In the genomic region with DNA sequence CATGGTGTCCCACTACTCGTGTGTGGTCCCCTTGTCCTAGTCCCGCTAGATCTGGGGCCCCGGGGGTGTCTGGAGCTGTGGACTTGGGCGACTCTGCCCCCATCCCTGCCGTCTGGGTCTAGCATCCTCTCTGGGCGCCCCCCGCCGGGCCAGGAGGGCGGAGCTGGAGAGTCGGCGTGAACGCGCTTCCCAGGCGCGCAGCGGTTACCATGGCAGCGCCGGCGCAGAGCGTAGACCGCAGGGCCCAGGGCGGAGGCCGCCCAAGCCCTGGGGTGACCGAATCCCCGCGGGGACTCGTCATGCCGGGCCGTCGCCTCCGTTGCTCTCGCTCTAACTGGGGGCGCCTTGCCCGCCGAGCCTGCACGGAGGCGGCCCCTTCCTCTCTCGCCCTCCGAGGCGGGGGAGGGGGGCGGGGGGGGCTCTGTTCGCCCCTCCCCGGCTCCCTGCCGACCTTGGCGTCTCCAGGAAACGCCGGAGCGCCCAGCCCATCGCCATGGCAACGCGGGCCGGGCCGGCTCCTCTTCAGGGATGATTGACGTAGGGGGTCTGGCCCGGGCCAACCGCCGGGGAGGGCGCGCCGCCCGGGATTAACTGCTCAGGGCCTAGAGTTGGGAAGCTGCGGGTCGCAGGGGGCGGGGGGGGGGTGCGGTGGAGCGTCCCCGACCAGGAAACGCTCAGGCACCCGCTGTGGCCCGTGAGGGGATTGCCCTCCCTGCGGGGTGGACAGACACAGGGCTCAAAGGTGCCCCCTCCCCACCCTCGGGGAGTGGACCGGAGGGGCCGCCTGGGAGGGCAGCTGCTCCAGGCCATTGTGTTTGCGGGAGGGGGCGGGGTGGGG, we compare ENCODE assay signal across 9 cellular contexts. TPM values are rescaled to one million over a fixed set of nuclear protein-coding genes. Genes with fewer than 3 reads are reported as not detected.
DNase-seq lines count a peak whose midpoint lies in the region; ATAC-seq, FAIRE-seq and TF ChIP-seq lines count a peak whose summit lies in the region.
"Had no signal": no experiment of that assay in that cellular context is flagged by ENCODE, and none has a peak within 500 bp of the region (broad histone marks: within the 10 kb centered on the region; RNA-seq: fewer than 3 reads in every experiment).

No MANE protein-coding gene starts in this region.

- H2BK5ac ChIP-seq in H9 (ENCODE audit: insufficient read length, low read length), result no peak overlapping the region

- FAIRE-seq in HepG2 (lab: Jason Lieb, UNC) (no peak), urothelium cell line (lab: Jason Lieb, UNC) (no peak)

- TF ChIP-seq POLR2A in HepG2 (IDR thresholded peaks at IDR 0.05; ENCODE audit: insufficient read depth in 1 of 2, low read depth in 2 of 2, low read length in 2 of 2), result no peak

- H3K23me2 ChIP-seq in H9 (ENCODE audit: insufficient read length, low read depth, low read length, poor library complexity, severe bottlenecking), result peaks cover 5% of the 10 kb centered on the region

- peaks cover 34% of the 10 kb centered on the region for H3K79me2 ChIP-seq in DND-41 (ENCODE audit: insufficient read depth, low read length)
- H3K79me2 ChIP-seq in H9 (ENCODE audit: insufficient read depth, low read length), result no peaks in the 10 kb centered on the region
- no peaks in the 10 kb centered on the region for H3K79me2 ChIP-seq in HepG2 (ENCODE audit: insufficient read depth, low read length)

- H2BK20ac ChIP-seq in H9 (ENCODE audit: low read depth, low read length, poor library complexity, severe bottlenecking), result no peak overlapping the region

- H3K9me3 Mint-ChIP-seq in H9, result no peaks in the 10 kb centered on the region
- H3K9me3 Mint-ChIP-seq: T-helper 1 cell treated with Interleukin-12 subunit alpha and Interleukin-12 subunit beta and Interleukin-4 antibody, amounts not matched to agents 30 μg/mL and 1 μg/mL, for 36 hours had no signal

- DNase-seq in DND-41, result peak; percentile 90
- DNase-seq in H9, result peak; percentile 93
- peak; percentile 69 for DNase-seq in NCI-H1694 treated with DMSO at 0.1 percent for 48 hours (lab: John Stamatoyannopoulos, UW)
- DNase-seq in activated CD4-positive, alpha-beta T cell treated with anti-CD3 and anti-CD28 coated beads for 4 hours, result peak; percentile 64 to 74
- DNase-seq in coronary artery (ENCODE audit: low spot score), result no peak
- DNase-seq in HepG2 (ENCODE audit: low spot score), result no peak
- DNase-seq in stimulated activated CD8-positive, alpha-beta memory T cell treated with anti-CD3 and anti-CD28 coated beads, Interleukin-12 subunit alpha, Interleukin-12 subunit beta, amount 100 ng/mL, for 24 hours (ENCODE audit: extremely low read depth), result peak; percentile 60
- DNase-seq in urothelium cell line (ENCODE audit: low spot score), result no peak

- peak overlapping the region in 1 of 2 experiments; percentile 55; a peak in 3 of 4 replicates for H3K4me3 ChIP-seq in DND-41 (ENCODE audit: low read depth in 1 of 2, low read length in 2 of 2)
- H3K4me3 ChIP-seq in coronary artery, result peak overlapping the region; percentile 69
- H3K4me3 ChIP-seq in HepG2 (replicated peaks in 1 of 3; ENCODE audit: insufficient read depth in 1 of 3, low read depth in 2 of 3, low read length in 3 of 3), result no peak overlapping the region

- POLR2A ChIA-PET in HepG2 (lab: Yijun Ruan, JAX), result no interaction called here

- TF ChIP-seq EP300 in HepG2 (IDR thresholded peaks at IDR 0.05; ENCODE audit: low read depth in 2 of 2, low read length in 2 of 2), result no peak
- TF ChIP-seq EP300 in HepG2 (CRISPR knock-in tag; IDR thresholded peaks at IDR 0.05; ENCODE audit: borderline replicate concordance), result no peak

- H3K14ac ChIP-seq in H9 (ENCODE audit: insufficient read depth, low read length), result no peak overlapping the region; the same call in 1 of the 2 replicates

- intact Hi-C loops in HepG2 (cut with micrococcal nuclease; ENCODE audit: unreplicated experiment), result no loop called here

- no peak overlapping the region for H2BK12ac ChIP-seq in H9 (ENCODE audit: insufficient read length, low read depth, low read length)

- H3K4me2 ChIP-seq in DND-41 (ENCODE audit: insufficient read depth, low read length) (peak overlapping the region; percentile 81), H9 (ENCODE audit: insufficient read depth, insufficient read length, low read length) (peak overlapping the region; percentile 20), HepG2 (ENCODE audit: low read depth, low read length) (no peak overlapping the region)

- H3K9me3 ChIP-seq in DND-41 (ENCODE audit: insufficient read depth, low read length, severe bottlenecking), result no peaks in the 10 kb centered on the region
- no peaks in the 10 kb centered on the region for H3K9me3 ChIP-seq in H9 (ENCODE audit: control insufficient read depth, low read depth, low read length)
- no peaks in the 10 kb centered on the region for H3K9me3 ChIP-seq in HepG2 (ENCODE audit: low read length)

- H3K4me1 ChIP-seq in DND-41 (ENCODE audit: insufficient read depth, low read length) (peaks cover 24% of the 10 kb centered on the region), H9 (ENCODE audit: insufficient read depth, low read length) (peaks cover 3% of the 10 kb centered on the region; the same call in 1 of the 2 replicates), HepG2 (ENCODE audit: insufficient read depth, low read length) (no peaks in the 10 kb centered on the region)

- H3K27ac ChIP-seq in DND-41 (ENCODE audit: low read length), result peak overlapping the region; percentile 69
- no peak overlapping the region for H3K27ac ChIP-seq in H9 (ENCODE audit: insufficient read length, low read depth, low read length)
- peak overlapping the region; percentile 80 to 90 for H3K27ac ChIP-seq in coronary artery
- no peak overlapping the region for H3K27ac ChIP-seq in HepG2 (ENCODE audit: extremely low read length, insufficient read depth, low read length)

- H4K8ac ChIP-seq in H9 (replicated peaks; ENCODE audit: insufficient read length, low read depth, low read length), result no peak overlapping the region

- no peak overlapping the region for H3T11ph ChIP-seq in H9 (ENCODE audit: low read length)

- no peak overlapping the region for H4K5ac ChIP-seq in H9 (ENCODE audit: insufficient read length, low read depth, low read length)

- no peak overlapping the region for H2BK120ac ChIP-seq in H9 (ENCODE audit: low read depth, low read length, poor library complexity, severe bottlenecking)

- TF ChIP-seq RAD21 in HepG2 (CRISPR knock-in tag; IDR thresholded peaks at IDR 0.05), result no peak

- no peak overlapping the region for H4K91ac ChIP-seq in H9 (ENCODE audit: insufficient read length, low read depth, low read length)

- TF ChIP-seq CTCF in DND-41 (IDR thresholded peaks at IDR 0.05; ENCODE audit: borderline replicate concordance, extremely low read depth, low read length, poor library complexity, severe bottlenecking), result peak; percentile 24
- TF ChIP-seq CTCF in H9 (conservative IDR thresholded peaks at IDR 0.05), result no peak
- TF ChIP-seq CTCF in coronary artery (IDR thresholded peaks at IDR 0.05), result no peak
- no peak for TF ChIP-seq CTCF in HepG2 (CRISPR knock-in tag; IDR thresholded peaks at IDR 0.05)

- in situ Hi-C loops in HepG2 (cut with HindIII; ENCODE audit: extremely low pct_ligation_motif_present, low pct_unique_long_range_greater_than_20kb), result no loop called here

- H3K27ac Mint-ChIP-seq in H9, result no peak overlapping the region

- no peaks in the 10 kb centered on the region for H3K36me3 Mint-ChIP-seq in H9 (ENCODE audit: insufficient read depth in 1 of 3, low read depth in 3 of 3)

- H3K4ac ChIP-seq in H9 (ENCODE audit: low read depth, low read length), result no peak overlapping the region

- no peak overlapping the region for H2AK5ac ChIP-seq in H9 (ENCODE audit: insufficient read length, low read length)

- peaks cover 74% of the 10 kb centered on the region for H4K20me1 ChIP-seq in DND-41 (ENCODE audit: insufficient read depth, low read length)
- H4K20me1 ChIP-seq in H9 (ENCODE audit: control insufficient read depth, insufficient read depth, insufficient read length), result no peaks in the 10 kb centered on the region
- no peaks in the 10 kb centered on the region for H4K20me1 ChIP-seq in HepG2 (ENCODE audit: insufficient read depth, low read length)

- CTCF ChIA-PET in HepG2 (lab: Yijun Ruan, JAX; ENCODE audit: low intra/inter-chr PET ratio, low total read pairs), result no interaction called here

- H2BK15ac ChIP-seq in H9 (ENCODE audit: low read depth, low read length), result no peak overlapping the region

- peak overlapping the region; percentile 56 for H3K9ac ChIP-seq in DND-41 (ENCODE audit: low read depth, low read length)
- H3K9ac ChIP-seq in H9 (ENCODE audit: extremely low read depth, insufficient read length, low read length), result no peak overlapping the region
- no peak overlapping the region for H3K9ac ChIP-seq in HepG2 (ENCODE audit: insufficient read depth, low read depth, low read length)

- H3K27me3 ChIP-seq in DND-41 (ENCODE audit: insufficient read depth, low read length, poor library complexity) (no peaks in the 10 kb centered on the region), H9 (ENCODE audit: insufficient read depth, low read length) (no peaks in the 10 kb centered on the region), HepG2 (ENCODE audit: control insufficient read depth in 1 of 2, insufficient read depth in 2 of 2, low read length in 2 of 2) (no peaks in the 10 kb centered on the region)

- BruUV-seq in HepG2 (replicated peaks; lab: Mats Ljungman, UMichigan), result no TSS peak

- H3K79me1 ChIP-seq in H9 (ENCODE audit: insufficient read depth, low read depth, low read length, poor library complexity, severe bottlenecking), result no peaks in the 10 kb centered on the region

- H3K27me3 Mint-ChIP-seq in H9 (ENCODE audit: low read depth), result peaks cover 4% of the 10 kb centered on the region; the same call in 1 of the 2 replicates

- no peak overlapping the region for H2AFZ ChIP-seq in DND-41 (ENCODE audit: low read depth, low read length)
- H2AFZ ChIP-seq in H9 (ENCODE audit: low read length), result no peak overlapping the region
- H2AFZ ChIP-seq in HepG2 (ENCODE audit: low read length), result no peak overlapping the region

- no peak overlapping the region for H3K56ac ChIP-seq in H9 (ENCODE audit: insufficient read length, low read depth, low read length)

- no peak overlapping the region for H3K23ac ChIP-seq in H9 (ENCODE audit: insufficient read length, low read depth, low read length)

- H3K4me3 Mint-ChIP-seq in H9, result peak overlapping the region; percentile 52 to 74; a peak in 3 of 5 replicates
- H3K4me3 Mint-ChIP-seq: T-helper 1 cell treated with Interleukin-12 subunit alpha and Interleukin-12 subunit beta and Interleukin-4 antibody, amounts not matched to agents 30 μg/mL and 1 μg/mL, for 36 hours had no signal

- H3K4me1 Mint-ChIP-seq in H9, result peaks cover 27 to 31% of the 10 kb centered on the region in 2 experiments

- ATAC-seq in DND-41 (ENCODE audit: insufficient read depth, low read depth) (peak; percentile 83), HepG2 (no peak)

- H3K36me3 ChIP-seq in DND-41 (ENCODE audit: insufficient read depth, low read length), result peaks cover 22% of the 10 kb centered on the region
- peaks cover 1 to 3% of the 10 kb centered on the region in 2 experiments; a peak in 2 of 5 replicates for H3K36me3 ChIP-seq in HepG2 (replicated peaks in 1 of 2; ENCODE audit: control insufficient read depth in 1 of 2, insufficient read depth in 2 of 2, low read length in 2 of 2)

- H3K18ac ChIP-seq in H9 (ENCODE audit: insufficient read length, low read depth, low read length), result no peak overlapping the region

- no CpG with 5 or more reads among the region's 76 CpGs for WGBS in H9 (ENCODE audit: extremely low coverage, insufficient read length, low lambda C conversion rate)
- WGBS in HepG2 (ENCODE audit: low lambda C conversion rate), result 100% methylated on average over 7 of the region's 76 CpGs

RNA-seq across cellular contexts. Expression of a gene that starts 8.9 kb away (rescaled TPM):
- total RNA-seq in H9 (2021), result 241 and 255 TPM in 2 replicates
- 29.4 and 48.5 TPM in 2 replicates for total RNA-seq in HepG2 (2016; rRNA removed; fragmentation: Illumina TruSeq; extraction: Trizol)
- total RNA-seq in HepG2 (2016; cell fraction: cytosol; rRNA removed; fragmentation: Illumina TruSeq; extraction: Trizol; ENCODE audit: low read depth), result 8.4 and 10.1 TPM in 2 replicates
- 29.3 and 46.4 TPM in 2 replicates for total RNA-seq in HepG2 (2016; cell fraction: insoluble cytoplasmic fraction; rRNA removed; fragmentation: Illumina TruSeq; extraction: Trizol)
- 16.0 and 18.7 TPM in 2 replicates for total RNA-seq in HepG2 (2016; cell fraction: membrane; rRNA removed; fragmentation: Illumina TruSeq; extraction: Trizol)
- total RNA-seq in HepG2 (2016; cell fraction: nucleus; rRNA removed; fragmentation: Illumina TruSeq; extraction: Trizol), result 33.6 and 37.4 TPM in 2 replicates
- 29.6 and 36.5 TPM in 2 replicates for polyA plus RNA-seq in HepG2 (2011; rRNA removed)
- 14.0 and 25.3 TPM in 2 replicates for polyA plus RNA-seq in HepG2 (2011; cell fraction: cytosol; rRNA removed)
- 246 and 367 TPM in 2 replicates for polyA plus RNA-seq in HepG2 (2011; cell fraction: nucleus; rRNA removed)
- polyA plus RNA-seq in HepG2 (2012), result 32.5 and 49.8 TPM in 2 replicates
- 16.0 and 16.5 TPM in 2 replicates for polyA plus RNA-seq in HepG2 (2016; cell fraction: cytosol; fragmentation: Illumina TruSeq; extraction: Trizol; ENCODE audit: low read depth)
- polyA plus RNA-seq in HepG2 (2016; cell fraction: insoluble cytoplasmic fraction; fragmentation: Illumina TruSeq; extraction: Trizol; ENCODE audit: low read depth), result 44.6 and 57.4 TPM in 2 replicates
- 18.1 and 22.4 TPM in 2 replicates for polyA plus RNA-seq in HepG2 (2016; cell fraction: membrane; fragmentation: Illumina TruSeq; extraction: Trizol; ENCODE audit: low read depth)
- 103 and 119 TPM in 2 replicates for polyA plus RNA-seq in HepG2 (2016; cell fraction: nucleus; fragmentation: Illumina TruSeq; extraction: Trizol; ENCODE audit: insufficient read depth, low read depth)
- 1.3 and 50.2 TPM in 2 replicates for polyA minus RNA-seq in HepG2 (2011; rRNA and poly(A)+ RNA removed; ENCODE audit: low replicate concordance)
- polyA minus RNA-seq in HepG2 (2011; cell fraction: cytosol; rRNA and poly(A)+ RNA removed), result 20.4 and 29.0 TPM in 2 replicates
- polyA minus RNA-seq in HepG2 (2011; cell fraction: nucleus; rRNA and poly(A)+ RNA removed), result 13.3 and 14.3 TPM in 2 replicates

RNA-seq across cellular contexts. Expression of a gene that starts 9.9 kb away (rescaled TPM):
- 46.1 and 50.0 TPM in 2 replicates for total RNA-seq in H9 (2021)
- 19.3 and 39.5 TPM in 2 replicates for total RNA-seq in HepG2 (2016; rRNA removed; fragmentation: Illumina TruSeq; extraction: Trizol)
- total RNA-seq in HepG2 (2016; cell fraction: cytosol; rRNA removed; fragmentation: Illumina TruSeq; extraction: Trizol; ENCODE audit: low read depth), result 95.2 and 104 TPM in 2 replicates
- total RNA-seq in HepG2 (2016; cell fraction: insoluble cytoplasmic fraction; rRNA removed; fragmentation: Illumina TruSeq; extraction: Trizol), result 14.4 and 39.0 TPM in 2 replicates
- 103 and 124 TPM in 2 replicates for total RNA-seq in HepG2 (2016; cell fraction: membrane; rRNA removed; fragmentation: Illumina TruSeq; extraction: Trizol)
- 26.9 and 35.1 TPM in 2 replicates for total RNA-seq in HepG2 (2016; cell fraction: nucleus; rRNA removed; fragmentation: Illumina TruSeq; extraction: Trizol)
- 20.8 and 33.4 TPM in 2 replicates for polyA plus RNA-seq in HepG2 (2011; rRNA removed)
- 11.6 and 28.6 TPM in 2 replicates for polyA plus RNA-seq in HepG2 (2011; cell fraction: cytosol; rRNA removed)
- 200 and 290 TPM in 2 replicates for polyA plus RNA-seq in HepG2 (2011; cell fraction: nucleus; rRNA removed)
- 18.2 and 31.6 TPM in 2 replicates for polyA plus RNA-seq in HepG2 (2012)
- 133 and 147 TPM in 2 replicates for polyA plus RNA-seq in HepG2 (2016; cell fraction: cytosol; fragmentation: Illumina TruSeq; extraction: Trizol; ENCODE audit: low read depth)
- 34.3 and 41.3 TPM in 2 replicates for polyA plus RNA-seq in HepG2 (2016; cell fraction: insoluble cytoplasmic fraction; fragmentation: Illumina TruSeq; extraction: Trizol; ENCODE audit: low read depth)
- polyA plus RNA-seq in HepG2 (2016; cell fraction: membrane; fragmentation: Illumina TruSeq; extraction: Trizol; ENCODE audit: low read depth), result 147 and 152 TPM in 2 replicates
- 117 and 122 TPM in 2 replicates for polyA plus RNA-seq in HepG2 (2016; cell fraction: nucleus; fragmentation: Illumina TruSeq; extraction: Trizol; ENCODE audit: insufficient read depth, low read depth)
- 10.3 and 12.3 TPM in 2 replicates for polyA minus RNA-seq in HepG2 (2011; rRNA and poly(A)+ RNA removed; ENCODE audit: low replicate concordance)
- polyA minus RNA-seq in HepG2 (2011; cell fraction: cytosol; rRNA and poly(A)+ RNA removed), result 12.0 and 13.9 TPM in 2 replicates
- 20.1 and 21.6 TPM in 2 replicates for polyA minus RNA-seq in HepG2 (2011; cell fraction: nucleus; rRNA and poly(A)+ RNA removed)

RNA-seq across cellular contexts. Expression of a gene that starts 31.6 kb away (rescaled TPM):
- total RNA-seq in H9 (2021) (0.18 TPM in 1 of 2 replicates, not detected in the other), HepG2 (2016; rRNA removed; fragmentation: Illumina TruSeq; extraction: Trizol) (0.13 TPM in 1 of 2 replicates, not detected in the other)
- 0.20 TPM in 1 of 2 replicates, not detected in the other for total RNA-seq in HepG2 (2016; cell fraction: cytosol; rRNA removed; fragmentation: Illumina TruSeq; extraction: Trizol; ENCODE audit: low read depth)
- total RNA-seq in HepG2 (2016; cell fraction: insoluble cytoplasmic fraction; rRNA removed; fragmentation: Illumina TruSeq; extraction: Trizol), result 0.11 TPM in 1 of 2 replicates, not detected in the other
- 0.17 and 0.19 TPM in 2 replicates for total RNA-seq in HepG2 (2016; cell fraction: membrane; rRNA removed; fragmentation: Illumina TruSeq; extraction: Trizol)
- 0.25 TPM in 1 of 2 replicates, not detected in the other for total RNA-seq in HepG2 (2016; cell fraction: nucleus; rRNA removed; fragmentation: Illumina TruSeq; extraction: Trizol)
- 0.53 and 0.85 TPM in 2 replicates for polyA plus RNA-seq in HepG2 (2011; rRNA removed)
- polyA plus RNA-seq in HepG2 (2011; cell fraction: cytosol; rRNA removed), result 0.66 and 0.68 TPM in 2 replicates
- 0.16 and 0.35 TPM in 2 replicates for polyA plus RNA-seq in HepG2 (2011; cell fraction: nucleus; rRNA removed)
- polyA plus RNA-seq in HepG2 (2012), result 0.11 and 0.13 TPM in 2 replicates
- polyA plus RNA-seq in HepG2 (2016; cell fraction: cytosol; fragmentation: Illumina TruSeq; extraction: Trizol; ENCODE audit: low read depth), result 0.05 TPM in 1 of 2 replicates, not detected in the other
- 0.12 and 0.15 TPM in 2 replicates for polyA plus RNA-seq in HepG2 (2016; cell fraction: insoluble cytoplasmic fraction; fragmentation: Illumina TruSeq; extraction: Trizol; ENCODE audit: low read depth)
- 0.13 TPM in 1 of 2 replicates, not detected in the other for polyA plus RNA-seq in HepG2 (2016; cell fraction: membrane; fragmentation: Illumina TruSeq; extraction: Trizol; ENCODE audit: low read depth)
- not detected in 2 replicates for polyA plus RNA-seq in HepG2 (2016; cell fraction: nucleus; fragmentation: Illumina TruSeq; extraction: Trizol; ENCODE audit: insufficient read depth, low read depth)
- 0.60 TPM in 1 of 2 replicates, not detected in the other for polyA minus RNA-seq in HepG2 (2011; rRNA and poly(A)+ RNA removed; ENCODE audit: low replicate concordance)
- polyA minus RNA-seq in HepG2 (2011; cell fraction: cytosol; rRNA and poly(A)+ RNA removed), result 0.40 and 0.70 TPM in 2 replicates
- 0.25 TPM in 1 of 2 replicates, not detected in the other for polyA minus RNA-seq in HepG2 (2011; cell fraction: nucleus; rRNA and poly(A)+ RNA removed)

RNA-seq across cellular contexts. Expression of a gene that starts 43.1 kb away (rescaled TPM):
- 5.7 and 7.0 TPM in 2 replicates for total RNA-seq in H9 (2021)
- total RNA-seq in HepG2 (2016; rRNA removed; fragmentation: Illumina TruSeq; extraction: Trizol), result 43.0 and 146 TPM in 2 replicates
- total RNA-seq in HepG2 (2016; cell fraction: cytosol; rRNA removed; fragmentation: Illumina TruSeq; extraction: Trizol; ENCODE audit: low read depth), result 42.0 and 45.2 TPM in 2 replicates
- 37.4 and 148 TPM in 2 replicates for total RNA-seq in HepG2 (2016; cell fraction: insoluble cytoplasmic fraction; rRNA removed; fragmentation: Illumina TruSeq; extraction: Trizol)
- total RNA-seq in HepG2 (2016; cell fraction: membrane; rRNA removed; fragmentation: Illumina TruSeq; extraction: Trizol), result 53.4 and 57.4 TPM in 2 replicates
- total RNA-seq in HepG2 (2016; cell fraction: nucleus; rRNA removed; fragmentation: Illumina TruSeq; extraction: Trizol), result 112 and 139 TPM in 2 replicates
- 422 and 537 TPM in 2 replicates for polyA plus RNA-seq in HepG2 (2011; rRNA removed)
- 539 and 794 TPM in 2 replicates for polyA plus RNA-seq in HepG2 (2011; cell fraction: cytosol; rRNA removed)
- polyA plus RNA-seq in HepG2 (2011; cell fraction: nucleus; rRNA removed), result 1,510 and 1,558 TPM in 2 replicates
- 229 and 758 TPM in 2 replicates for polyA plus RNA-seq in HepG2 (2012)
- polyA plus RNA-seq in HepG2 (2016; cell fraction: cytosol; fragmentation: Illumina TruSeq; extraction: Trizol; ENCODE audit: low read depth), result 22.2 and 24.9 TPM in 2 replicates
- 49.2 and 57.0 TPM in 2 replicates for polyA plus RNA-seq in HepG2 (2016; cell fraction: insoluble cytoplasmic fraction; fragmentation: Illumina TruSeq; extraction: Trizol; ENCODE audit: low read depth)
- polyA plus RNA-seq in HepG2 (2016; cell fraction: membrane; fragmentation: Illumina TruSeq; extraction: Trizol; ENCODE audit: low read depth), result 30.8 and 31.5 TPM in 2 replicates
- 315 and 334 TPM in 2 replicates for polyA plus RNA-seq in HepG2 (2016; cell fraction: nucleus; fragmentation: Illumina TruSeq; extraction: Trizol; ENCODE audit: insufficient read depth, low read depth)
- 4.5 and 440 TPM in 2 replicates for polyA minus RNA-seq in HepG2 (2011; rRNA and poly(A)+ RNA removed; ENCODE audit: low replicate concordance)
- 366 and 433 TPM in 2 replicates for polyA minus RNA-seq in HepG2 (2011; cell fraction: cytosol; rRNA and poly(A)+ RNA removed)
- polyA minus RNA-seq in HepG2 (2011; cell fraction: nucleus; rRNA and poly(A)+ RNA removed), result 115 and 151 TPM in 2 replicates

Comparison
In these comparisons a context has a peak if more than half of its experiments do, and no peak if none do; other contexts are left out.
1. DNase-seq: peak in DND-41 (single experiment), H9 (single experiment), NCI-H1694 treated with DMSO at 0.1 percent for 48 hours (single experiment), activated CD4-positive, alpha-beta T cell treated with anti-CD3 and anti-CD28 coated beads for 4 hours (2 of 2) and stimulated activated CD8-positive, alpha-beta memory T cell treated with anti-CD3 and anti-CD28 coated beads, Interleukin-12 subunit alpha, Interleukin-12 subunit beta, amount 100 ng/mL, for 24 hours (single experiment); none in coronary artery (single experiment), HepG2 (single experiment) and urothelium cell line (single experiment).
2. H3K27ac ChIP-seq: peak in DND-41 (single experiment) and coronary artery (2 of 2); none in H9 (single experiment) and HepG2 (single experiment).